In the genomic region with DNA sequence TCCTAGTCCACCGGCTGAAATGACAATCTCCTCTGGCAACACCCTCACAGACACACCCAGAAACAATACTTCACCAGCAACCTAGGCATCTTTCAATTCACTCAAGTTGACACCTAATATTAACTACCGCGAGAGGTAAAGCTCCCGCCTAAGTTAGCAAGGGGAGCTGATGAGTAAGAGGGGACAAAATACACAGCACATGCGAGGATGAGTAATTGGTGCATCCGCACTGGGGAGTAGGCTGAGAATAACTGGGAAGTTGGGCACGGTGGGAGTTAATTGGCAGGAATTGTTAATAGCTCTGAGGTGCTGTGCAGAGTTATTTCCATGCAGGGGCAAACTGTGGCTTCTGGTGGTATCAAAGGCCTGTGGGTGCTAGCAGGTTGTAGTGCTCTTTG, we compare ENCODE assay signal across 1 cellular context.
A peak's percentile ranks its signal among the peaks of the same experiment; 100 is the strongest.
TF ChIP-seq lines count a peak whose summit lies in the region.

No MANE protein-coding gene starts in this region.

TF ChIP-seq in A549, 52 proteins besides CTCF, POLR2A, EP300 and RAD21 (continued from another document):
- TF ChIP-seq, protein P1, sequence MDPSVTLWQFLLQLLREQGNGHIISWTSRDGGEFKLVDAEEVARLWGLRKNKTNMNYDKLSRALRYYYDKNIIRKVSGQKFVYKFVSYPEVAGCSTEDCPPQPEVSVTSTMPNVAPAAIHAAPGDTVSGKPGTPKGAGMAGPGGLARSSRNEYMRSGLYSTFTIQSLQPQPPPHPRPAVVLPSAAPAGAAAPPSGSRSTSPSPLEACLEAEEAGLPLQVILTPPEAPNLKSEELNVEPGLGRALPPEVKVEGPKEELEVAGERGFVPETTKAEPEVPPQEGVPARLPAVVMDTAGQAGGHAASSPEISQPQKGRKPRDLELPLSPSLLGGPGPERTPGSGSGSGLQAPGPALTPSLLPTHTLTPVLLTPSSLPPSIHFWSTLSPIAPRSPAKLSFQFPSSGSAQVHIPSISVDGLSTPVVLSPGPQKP (IDR thresholded peaks at IDR 0.05; ENCODE audit: low read depth, low read length): no peak
- TF ChIP-seq KDM1A (IDR thresholded peaks at IDR 0.05; ENCODE audit: low read depth) (no peak), JUNB (IDR thresholded peaks at IDR 0.05) (peak; percentile 24; the same call in 1 of the 2 replicates), ZNF302 (CRISPR knock-in tag; IDR thresholded peaks at IDR 0.05) (no peak), HOXB5 (CRISPR knock-in tag; IDR thresholded peaks at IDR 0.05) (no peak), FOSL2 (IDR thresholded peaks at IDR 0.05) (0 out of 2 replicates have a peak, but pooled peaks have one; percentile 22), FOSL2 (CRISPR knock-in tag; IDR thresholded peaks at IDR 0.05) (peak; percentile 70)
- TF ChIP-seq, protein P2, sequence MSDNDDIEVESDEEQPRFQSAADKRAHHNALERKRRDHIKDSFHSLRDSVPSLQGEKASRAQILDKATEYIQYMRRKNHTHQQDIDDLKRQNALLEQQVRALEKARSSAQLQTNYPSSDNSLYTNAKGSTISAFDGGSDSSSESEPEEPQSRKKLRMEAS (IDR thresholded peaks at IDR 0.05): peak; percentile 70
